In genomic region chr17:43940630-43941029, GRCh38 we compare ENCODE assay signal across 8 cellular contexts. TPM values are rescaled to one million over a fixed set of nuclear protein-coding genes. Genes with fewer than 3 reads are reported as not detected.
DNase-seq lines count a peak whose midpoint lies in the region; ATAC-seq and TF ChIP-seq lines count a peak whose summit lies in the region.

No MANE protein-coding gene starts in this region.

- no peak overlapping the region for H3K27ac Mint-ChIP-seq in T-helper 2 cell treated with Interferon-gamma antibody and Interleukin-4, amounts not matched to agents 5 μg/mL and 100 μg/mL, for 36 hours

- no peak overlapping the region for H3K27ac ChIP-seq in effector memory CD4-positive, alpha-beta T cell (ENCODE audit: insufficient read depth, low read length, poor library complexity, severe bottlenecking)

- no peaks in the 10 kb centered on the region for H3K36me3 Mint-ChIP-seq in T-helper 2 cell treated with Interferon-gamma antibody and Interleukin-4, amounts not matched to agents 5 μg/mL and 100 μg/mL, for 36 hours (ENCODE audit: low read depth)

- no peaks in the 10 kb centered on the region for H3K9me3 ChIP-seq in BE2C
- H3K9me3 ChIP-seq in effector memory CD4-positive, alpha-beta T cell (ENCODE audit: control insufficient read depth, low read length) = no peaks in the 10 kb centered on the region

- H3K4me3 Mint-ChIP-seq in T-helper 2 cell treated with Interferon-gamma antibody and Interleukin-4, amounts not matched to agents 5 μg/mL and 100 μg/mL, for 36 hours = no peak overlapping the region

- no peaks in the 10 kb centered on the region for H3K27me3 ChIP-seq in BE2C
- H3K27me3 ChIP-seq in effector memory CD4-positive, alpha-beta T cell (replicated peaks; ENCODE audit: control insufficient read depth, insufficient read depth, low read length, poor library complexity, severe bottlenecking) = no peaks in the 10 kb centered on the region

- H3K4me1 ChIP-seq in BE2C = peaks cover 4% of the 10 kb centered on the region; the same call in 1 of the 2 replicates
- peaks cover 9% of the 10 kb centered on the region for H3K4me1 ChIP-seq in effector memory CD4-positive, alpha-beta T cell (ENCODE audit: control insufficient read depth, insufficient read depth, low read length, poor library complexity, severe bottlenecking)

- H3K9me3 Mint-ChIP-seq in T-helper 2 cell treated with Interferon-gamma antibody and Interleukin-4, amounts not matched to agents 5 μg/mL and 100 μg/mL, for 36 hours = no peaks in the 10 kb centered on the region

- peaks cover 15% of the 10 kb centered on the region for H3K4me1 Mint-ChIP-seq in T-helper 2 cell treated with Interferon-gamma antibody and Interleukin-4, amounts not matched to agents 5 μg/mL and 100 μg/mL, for 36 hours (ENCODE audit: low read depth)

- no peak for ATAC-seq in sciatic nerve

- H3K4me3 ChIP-seq in BE2C (ENCODE audit: low read depth, low read length) (no peak overlapping the region), GM12875 (ENCODE audit: low read depth, low read length) (no peak overlapping the region), fibroblast of pulmonary artery (replicated peaks; ENCODE audit: low read depth, low read length) (no peak overlapping the region)
- no peak overlapping the region for H3K4me3 ChIP-seq in effector memory CD4-positive, alpha-beta T cell (ENCODE audit: insufficient read depth, low read depth, low read length, poor library complexity, severe bottlenecking)

- peak; percentile 84 for DNase-seq in BE2C
- peak; percentile 59 for DNase-seq in RPMI8226
- peak; percentile 39 for DNase-seq in fibroblast of pulmonary artery (ENCODE audit: low read depth)
- no peak for DNase-seq in NCI-H774 (lab: John Stamatoyannopoulos, UW)
- DNase-seq in sciatic nerve (ENCODE audit: low spot score) = no peak
- DNase-seq in T-helper 2 cell treated with Interferon-gamma antibody and Interleukin-4, amounts not matched to agents 5 μg/mL and 100 μg/mL, for 36 hours (ENCODE audit: low spot score) = no peak
- DNase-seq in effector memory CD4-positive, alpha-beta T cell = no peak

- peaks cover 29% of the 10 kb centered on the region for H3K27me3 Mint-ChIP-seq in T-helper 2 cell treated with Interferon-gamma antibody and Interleukin-4, amounts not matched to agents 5 μg/mL and 100 μg/mL, for 36 hours (ENCODE audit: low read depth)

- no peaks in the 10 kb centered on the region for H3K36me3 ChIP-seq in BE2C
- no peaks in the 10 kb centered on the region for H3K36me3 ChIP-seq in effector memory CD4-positive, alpha-beta T cell (ENCODE audit: control insufficient read depth, insufficient read depth, low read length)

- TF ChIP-seq CTCF in BE2C (IDR thresholded peaks at IDR 0.05; ENCODE audit: low read depth, low read length) = peak; percentile 82
- TF ChIP-seq CTCF in GM12875 (IDR thresholded peaks at IDR 0.05; ENCODE audit: borderline replicate concordance, insufficient read depth, low read depth, low read length) = peak; percentile 69; the same call in 1 of the 2 replicates
- TF ChIP-seq CTCF in fibroblast of pulmonary artery (IDR thresholded peaks at IDR 0.05; ENCODE audit: low read length, missing control alignments) = peak; percentile 66

- intact Hi-C loops in sciatic nerve (cut with DNase I) = loop anchor here (5.0 kb wide), 1 partner anchor 52 kb away; no protein-coding TSS in a partner anchor

RNA-seq across cellular contexts. Expression of gene PPY, which starts 1.6 kb away (rescaled TPM):
- not detected for polyA plus RNA-seq in BE2C (2012; ENCODE audit: insufficient read depth, insufficient read length, low read depth)
- not detected for total RNA-seq in sciatic nerve

RNA-seq across cellular contexts. Expression of gene PYY, which starts 13.1 kb away (rescaled TPM):
- polyA plus RNA-seq in BE2C (2012; ENCODE audit: insufficient read depth, insufficient read length, low read depth) = 4.2 TPM
- total RNA-seq in sciatic nerve = not detected

RNA-seq across cellular contexts. Expression of gene MPP2, which starts 33.3 kb away (rescaled TPM):
- 6.1 TPM for polyA plus RNA-seq in BE2C (2012; ENCODE audit: insufficient read depth, insufficient read length, low read depth)
- 4.6 TPM for total RNA-seq in sciatic nerve

Comparison
In these comparisons a context has a peak if more than half of its experiments do, and no peak if none do; other contexts are left out.
1. DNase-seq: peak in BE2C (single experiment), RPMI8226 (single experiment) and fibroblast of pulmonary artery (single experiment); none in NCI-H774 (single experiment), sciatic nerve (single experiment), T-helper 2 cell treated with Interferon-gamma antibody and Interleukin-4, amounts not matched to agents 5 μg/mL and 100 μg/mL, for 36 hours (single experiment) and effector memory CD4-positive, alpha-beta T cell (0 of 3).
2. Peak in every context shown above with its lines, with median percentiles within 50 percentile points of each other: CTCF ChIP-seq.